ENCODE assay signal across 10 cellular contexts in genomic region chr18:2981212-2981728, GRCh38. TPM values are rescaled to one million over a fixed set of nuclear protein-coding genes. Genes with fewer than 3 reads are reported as not detected.
A peak's percentile ranks its signal among the peaks of the same experiment; 100 is the strongest.
DNase-seq lines count a peak whose midpoint lies in the region; ATAC-seq, FAIRE-seq and TF ChIP-seq lines count a peak whose summit lies in the region.
"Had no signal": no experiment of that assay in that cellular context is flagged by ENCODE, and none has a peak within 500 bp of the region (broad histone marks: within the 10 kb centered on the region; RNA-seq: fewer than 3 reads in every experiment).

No MANE protein-coding gene starts in this region.

- peaks cover 30% of the 10 kb centered on the region for H3K4me1 ChIP-seq in RWPE2 (ENCODE audit: insufficient read depth, poor library complexity, severe bottlenecking)
- peaks cover 41% of the 10 kb centered on the region for H3K4me1 ChIP-seq in fibroblast of lung (ENCODE audit: control insufficient read depth, extremely low read depth, insufficient read depth, low read length)
- peaks cover 0 to 74% (median 72%) of the 10 kb centered on the region in 4 donors for H3K4me1 ChIP-seq in sigmoid colon

- peak; percentile 83 for ATAC-seq in RWPE2 (ENCODE audit: low read depth)

- H3K36me3 ChIP-seq in RWPE2 (ENCODE audit: low read depth) (no peaks in the 10 kb centered on the region), fibroblast of lung (ENCODE audit: control insufficient read depth, insufficient read depth, low read length) (no peaks in the 10 kb centered on the region), sigmoid colon (no peaks in the 10 kb centered on the region)
- H3K36me3 ChIP-seq: neural progenitor cell had no signal

- H3K4me2 ChIP-seq in fibroblast of lung (ENCODE audit: extremely low read depth, insufficient read depth, low read length), result peak overlapping the region; percentile 61
- H3K4me2 ChIP-seq: neural progenitor cell had no signal

- DNase-seq in GF-D8 (lab: John Stamatoyannopoulos, UW) (peak; percentile 26), RWPE2 (ENCODE audit: low spot score) (no peak), fibroblast of lung (ENCODE audit: low read depth in 2 of 2) (peak; percentile 89 to 96), sigmoid colon (no peak), AG08396 (ENCODE audit: low spot score) (no peak), frontal cortex (ENCODE audit: low spot score in 2 of 2) (no peak), KBM-7 (no peak), germinal center (ENCODE audit: low spot score) (no peak)

- in situ Hi-C loops in KBM-7 (cut with MboI; ENCODE audit: low pct_unique_long_range_greater_than_20kb, low sequenced_read_pairs), result no loop called here

- no peak overlapping the region for H3K4me3 ChIP-seq in RWPE2 (ENCODE audit: severe bottlenecking)
- peak overlapping the region in 3 of 4 experiments; percentile 3 to 29 (median 12) for H3K4me3 ChIP-seq in fibroblast of lung (replicated peaks in 1 of 4; ENCODE audit: control extremely low read depth in 1 of 4, insufficient read depth in 1 of 4, low read depth in 3 of 4, low read length in 4 of 4)
- no peak overlapping the region for H3K4me3 ChIP-seq in sigmoid colon
- H3K4me3 ChIP-seq: K562, neural progenitor cell had no signal

- no peak overlapping the region for H3K9ac ChIP-seq in fibroblast of lung (ENCODE audit: insufficient read depth, low read length)
- H3K9ac ChIP-seq: neural progenitor cell had no signal

- FAIRE-seq in frontal cortex (lab: Jason Lieb, UNC), result no peak
- FAIRE-seq: K562 had no signal

- no peak for TF ChIP-seq POLR2A in sigmoid colon (IDR thresholded peaks at IDR 0.05)

- H3K27me3 ChIP-seq in RWPE2 (ENCODE audit: insufficient read depth, poor library complexity, severe bottlenecking) (no peaks in the 10 kb centered on the region), fibroblast of lung (ENCODE audit: control insufficient read depth, insufficient read depth, low read length) (no peaks in the 10 kb centered on the region), sigmoid colon (no peaks in the 10 kb centered on the region)
- H3K27me3 ChIP-seq: neural progenitor cell had no signal

- TF ChIP-seq CTCF in RWPE2 (IDR thresholded peaks at IDR 0.05; ENCODE audit: poor library complexity, severe bottlenecking), result no peak
- TF ChIP-seq CTCF in fibroblast of lung (conservative IDR thresholded peaks at IDR 0.05 in 1 of 2, IDR thresholded peaks at IDR 0.05 in 1 of 2; ENCODE audit: low read depth in 1 of 2, low read length in 2 of 2), result no peak
- TF ChIP-seq CTCF in sigmoid colon (IDR thresholded peaks at IDR 0.05), result no peak

- intact Hi-C loops in sigmoid colon (cut with DNase I), result no loop called here

- H2AFZ ChIP-seq in fibroblast of lung (ENCODE audit: low read length), result no peak overlapping the region
- H2AFZ ChIP-seq: neural progenitor cell had no signal

- H3K27ac ChIP-seq in RWPE2 (ENCODE audit: poor library complexity, severe bottlenecking) (peak overlapping the region; percentile 81), fibroblast of lung (ENCODE audit: insufficient read depth, low read length) (peak overlapping the region; percentile 79), sigmoid colon (peak overlapping the region; percentile 65 to 78 (median 72))
- H3K27ac ChIP-seq: neural progenitor cell had no signal

- WGBS in sigmoid colon, 2 donors, result 20 to 44% methylated on average over 6 of the region's 6 CpGs

- H3K9me3 ChIP-seq in RWPE2 (ENCODE audit: severe bottlenecking), result no peaks in the 10 kb centered on the region
- no peaks in the 10 kb centered on the region for H3K9me3 ChIP-seq in fibroblast of lung (ENCODE audit: control insufficient read depth, insufficient read depth, low read depth, low read length)
- H3K9me3 ChIP-seq in sigmoid colon, result no peaks in the 10 kb centered on the region

- H4K20me1 ChIP-seq in fibroblast of lung (ENCODE audit: control insufficient read depth, extremely low read depth, insufficient read depth, low read length), result no peaks in the 10 kb centered on the region

- no peak for TF ChIP-seq EP300 in sigmoid colon (IDR thresholded peaks at IDR 0.05)

- H3K79me2 ChIP-seq in fibroblast of lung (ENCODE audit: control insufficient read depth, insufficient read depth, low read length), result peaks cover 80% of the 10 kb centered on the region

RNA-seq across cellular contexts. Expression of gene LPIN2, which starts 31.7 kb away (rescaled TPM):
- total RNA-seq in fibroblast of lung (36.7 and 51.0 TPM in 2 replicates), sigmoid colon (10 to 100 TPM; 13.6 to 31.5 (median 18.0) TPM), frontal cortex (28.5 TPM)
- polyA plus RNA-seq in fibroblast of lung (46.9 and 58.1 TPM in 2 replicates), sigmoid colon (10 to 100 TPM; 16.2 to 34.9 (median 28.5) TPM)
- polyA plus RNA-seq in fibroblast of lung (2012), result 23.3 and 29.5 TPM in 2 replicates
- 30.5 and 37.2 TPM in 2 replicates for polyA minus RNA-seq in fibroblast of lung (ENCODE audit: low replicate concordance)

Comparison
In these comparisons a context has a peak if more than half of its experiments do, and no peak if none do; other contexts are left out.
1. DNase-seq: peak in GF-D8 (single experiment) and fibroblast of lung (2 of 2); none in RWPE2 (single experiment), sigmoid colon (single experiment), AG08396 (single experiment), frontal cortex (0 of 2), KBM-7 (single experiment) and germinal center (single experiment).
2. H3K4me3 ChIP-seq: peak in fibroblast of lung (3 of 4); none in RWPE2 (single experiment) and sigmoid colon (0 of 4).
3. Peak in every context shown above with its lines, with median percentiles within 50 percentile points of each other: H3K27ac ChIP-seq.